In genomic region chr11:69385832-69386415, GRCh38 we compare ENCODE assay signal across 19 cellular contexts.
A peak's percentile ranks its signal among the peaks of the same experiment; 100 is the strongest.
DNase-seq lines count a peak whose midpoint lies in the region; ATAC-seq and TF ChIP-seq lines count a peak whose summit lies in the region.
"Had no signal": no experiment of that assay in that cellular context is flagged by ENCODE, and none has a peak within 500 bp of the region (broad histone marks: within the 10 kb centered on the region; RNA-seq: fewer than 3 reads in every experiment).

No MANE protein-coding gene starts in this region.

- no peak for TF ChIP-seq POLR2A in suprapubic skin (IDR thresholded peaks at IDR 0.05)

- no peaks in the 10 kb centered on the region for H3K79me2 ChIP-seq in osteoblast (ENCODE audit: insufficient read depth, low read length)

- H3K36me3 ChIP-seq in endodermal cell (ENCODE audit: control insufficient read depth, insufficient read depth, low read length), result no peaks in the 10 kb centered on the region
- no peaks in the 10 kb centered on the region for H3K36me3 ChIP-seq in suprapubic skin
- no peaks in the 10 kb centered on the region for H3K36me3 ChIP-seq in osteoblast (ENCODE audit: insufficient read depth, low read length)

- no peak overlapping the region for H3K4me2 ChIP-seq in osteoblast (ENCODE audit: insufficient read depth, low read length)
- H3K4me2 ChIP-seq: GM23338 had no signal

- H3K9me3 ChIP-seq in endodermal cell (ENCODE audit: control insufficient read depth, low read length) (peaks cover 21% of the 10 kb centered on the region), suprapubic skin (peaks cover 5% of the 10 kb centered on the region), osteoblast (ENCODE audit: low read depth, low read length) (peaks cover 4% of the 10 kb centered on the region)

- no peaks in the 10 kb centered on the region for H4K20me1 ChIP-seq in osteoblast (ENCODE audit: insufficient read depth, low read length)

- no peaks in the 10 kb centered on the region for H3K27me3 ChIP-seq in endodermal cell (ENCODE audit: control insufficient read depth, insufficient read depth, low read length, poor library complexity, severe bottlenecking)
- no peaks in the 10 kb centered on the region for H3K27me3 ChIP-seq in suprapubic skin
- no peaks in the 10 kb centered on the region for H3K27me3 ChIP-seq in osteoblast (ENCODE audit: insufficient read depth, low read length)

- no peaks in the 10 kb centered on the region for H3K27me3 Mint-ChIP-seq in activated naive CD4-positive, alpha-beta T cell treated with anti-CD3 and anti-CD28 coated beads, Interleukin-2, amount 10 ng/mL, durations not matched to agents 7 days and 5 days
- no peaks in the 10 kb centered on the region for H3K27me3 Mint-ChIP-seq in endodermal cell (ENCODE audit: insufficient read depth)
- H3K27me3 Mint-ChIP-seq in activated T-helper 2 cell treated with anti-CD3 and anti-CD28 coated beads, Interferon-gamma antibody, Interleukin-2, Interleukin-4, amounts not matched to agents 10 μg/mL and 5 μg/mL and 100 μg/mL, durations not matched to agents 14 hours and 24 hours and 36 hours (ENCODE audit: low read depth), result no peaks in the 10 kb centered on the region

- no peak for TF ChIP-seq EP300 in suprapubic skin (IDR thresholded peaks at IDR 0.05)

- 90 to 96% methylated on average over 13 to 14 of the region's 14 CpGs for WGBS in endodermal cell (ENCODE audit: insufficient coverage in 1 of 2, insufficient read length in 1 of 2), 2 experiments
- WGBS in suprapubic skin, result 90% methylated on average over 8 of the region's 14 CpGs

- no peaks in the 10 kb centered on the region for H3K36me3 Mint-ChIP-seq in activated naive CD4-positive, alpha-beta T cell treated with anti-CD3 and anti-CD28 coated beads, Interleukin-2, amount 10 ng/mL, durations not matched to agents 7 days and 5 days
- H3K36me3 Mint-ChIP-seq in endodermal cell (ENCODE audit: low read depth), result peaks cover 3% of the 10 kb centered on the region
- no peaks in the 10 kb centered on the region for H3K36me3 Mint-ChIP-seq in activated T-helper 2 cell treated with anti-CD3 and anti-CD28 coated beads, Interferon-gamma antibody, Interleukin-2, Interleukin-4, amounts not matched to agents 10 μg/mL and 5 μg/mL and 100 μg/mL, durations not matched to agents 14 hours and 24 hours and 36 hours (ENCODE audit: low read depth)
- H3K36me3 Mint-ChIP-seq: CD14-positive monocyte had no signal

- no peak overlapping the region for H3K27ac ChIP-seq in endodermal cell (ENCODE audit: low read depth, low read length)
- no peak overlapping the region for H3K27ac ChIP-seq in suprapubic skin
- H3K27ac ChIP-seq in osteoblast (ENCODE audit: low read depth, low read length), result no peak overlapping the region
- H3K27ac ChIP-seq: RWPE1 had no signal

- H3K4me3 Mint-ChIP-seq in activated naive CD4-positive, alpha-beta T cell treated with anti-CD3 and anti-CD28 coated beads, Interleukin-2, amount 10 ng/mL, durations not matched to agents 7 days and 5 days, result no peak overlapping the region
- H3K4me3 Mint-ChIP-seq in endodermal cell, result no peak overlapping the region
- H3K4me3 Mint-ChIP-seq in activated T-helper 2 cell treated with anti-CD3 and anti-CD28 coated beads, Interferon-gamma antibody, Interleukin-2, Interleukin-4, amounts not matched to agents 10 μg/mL and 5 μg/mL and 100 μg/mL, durations not matched to agents 14 hours and 24 hours and 36 hours (ENCODE audit: low read depth), result no peak overlapping the region
- H3K4me3 Mint-ChIP-seq: CD14-positive monocyte, GM23338, HFFc6 had no signal

- no peak for ATAC-seq in HG03571 (IDR thresholded peaks at IDR 0.05; ENCODE audit: unreplicated experiment)
- ATAC-seq: GM23338, PC-3 had no signal

- peak; percentile 8 for DNase-seq in activated naive CD4-positive, alpha-beta T cell treated with anti-CD3 and anti-CD28 coated beads, Interleukin-2, amount 10 ng/mL, durations not matched to agents 7 days and 5 days
- no peak for DNase-seq in activated naive CD4-positive, alpha-beta T cell treated with Interleukin-2 at 50 U/mL for 16 hours
- peak; percentile 24 for DNase-seq in endodermal cell
- peak; percentile 47 for DNase-seq in mesenteric fat pad (ENCODE audit: low spot score)
- peak; percentile 39 to 56 for DNase-seq in suprapubic skin (ENCODE audit: low spot score in 2 of 2)
- DNase-seq in osteoblast (ENCODE audit: insufficient read length, low spot score, missing footprints), result no peak
- no peak for DNase-seq in activated T-helper 2 cell treated with anti-CD3 and anti-CD28 coated beads, Interferon-gamma antibody, Interleukin-2, Interleukin-4, amounts not matched to agents 10 μg/mL and 5 μg/mL and 100 μg/mL, durations not matched to agents 14 hours and 24 hours and 36 hours (ENCODE audit: low spot score)
- DNase-seq: ACHN, AML-193, HFFc6, NCI-H1048, NCI-H1436 treated with DMSO at 0.1 percent for 48 hours, NCI-H510A treated with DMSO at 0.1 percent for 48 hours, NCI-H82, PC-3 had no signal

- H3K9me3 Mint-ChIP-seq in activated naive CD4-positive, alpha-beta T cell treated with anti-CD3 and anti-CD28 coated beads, Interleukin-2, amount 10 ng/mL, durations not matched to agents 7 days and 5 days, result peaks cover 27% of the 10 kb centered on the region
- H3K9me3 Mint-ChIP-seq in endodermal cell, result peaks cover 30% of the 10 kb centered on the region
- peaks cover 21% of the 10 kb centered on the region for H3K9me3 Mint-ChIP-seq in activated T-helper 2 cell treated with anti-CD3 and anti-CD28 coated beads, Interferon-gamma antibody, Interleukin-2, Interleukin-4, amounts not matched to agents 10 μg/mL and 5 μg/mL and 100 μg/mL, durations not matched to agents 14 hours and 24 hours and 36 hours

- H2AFZ ChIP-seq in osteoblast (ENCODE audit: low read length), result no peak overlapping the region
- H2AFZ ChIP-seq: GM23338 had no signal

- peaks cover 3% of the 10 kb centered on the region for H3K4me1 ChIP-seq in endodermal cell (ENCODE audit: control insufficient read depth, insufficient read depth, low read length)
- peaks cover 6% of the 10 kb centered on the region for H3K4me1 ChIP-seq in suprapubic skin
- H3K4me1 ChIP-seq in osteoblast (ENCODE audit: insufficient read depth, low read length), result no peaks in the 10 kb centered on the region

- H3K27ac Mint-ChIP-seq in activated naive CD4-positive, alpha-beta T cell treated with anti-CD3 and anti-CD28 coated beads, Interleukin-2, amount 10 ng/mL, durations not matched to agents 7 days and 5 days, result no peak overlapping the region
- H3K27ac Mint-ChIP-seq in endodermal cell, result no peak overlapping the region
- no peak overlapping the region for H3K27ac Mint-ChIP-seq in activated T-helper 2 cell treated with anti-CD3 and anti-CD28 coated beads, Interferon-gamma antibody, Interleukin-2, Interleukin-4, amounts not matched to agents 10 μg/mL and 5 μg/mL and 100 μg/mL, durations not matched to agents 14 hours and 24 hours and 36 hours
- H3K27ac Mint-ChIP-seq: CD14-positive monocyte, GM23338, HFFc6 had no signal

- intact Hi-C loops in activated T-helper 2 cell treated with anti-CD3 and anti-CD28 coated beads, Interferon-gamma antibody, Interleukin-2, Interleukin-4, amounts not matched to agents 10 μg/mL and 5 μg/mL and 100 μg/mL, durations not matched to agents 14 hours and 24 hours and 36 hours (cut with micrococcal nuclease), result no loop called here

- H3K4me3 ChIP-seq in endodermal cell (ENCODE audit: low read length), result no peak overlapping the region
- no peak overlapping the region for H3K4me3 ChIP-seq in suprapubic skin
- no peak overlapping the region for H3K4me3 ChIP-seq in osteoblast (ENCODE audit: insufficient read depth, low read length)
- H3K4me3 ChIP-seq: GM23338 had no signal

- H3K4me1 Mint-ChIP-seq in activated naive CD4-positive, alpha-beta T cell treated with anti-CD3 and anti-CD28 coated beads, Interleukin-2, amount 10 ng/mL, durations not matched to agents 7 days and 5 days, result no peaks in the 10 kb centered on the region
- H3K4me1 Mint-ChIP-seq in endodermal cell, result no peaks in the 10 kb centered on the region
- no peaks in the 10 kb centered on the region for H3K4me1 Mint-ChIP-seq in activated T-helper 2 cell treated with anti-CD3 and anti-CD28 coated beads, Interferon-gamma antibody, Interleukin-2, Interleukin-4, amounts not matched to agents 10 μg/mL and 5 μg/mL and 100 μg/mL, durations not matched to agents 14 hours and 24 hours and 36 hours (ENCODE audit: low read depth)
- H3K4me1 Mint-ChIP-seq: GM23338 had no signal

- CTCF ChIA-PET in activated naive CD4-positive, alpha-beta T cell treated with anti-CD3 and anti-CD28 coated beads, Interleukin-2, amount 10 ng/mL, durations not matched to agents 7 days and 5 days (lab: Charles Lee), result no interaction called here

- H3K9ac ChIP-seq in endodermal cell (ENCODE audit: extremely low read depth, low read length, poor library complexity, severe bottlenecking), result no peak overlapping the region

- TF ChIP-seq CTCF in endodermal cell (conservative IDR thresholded peaks at IDR 0.05) (no peak), suprapubic skin (IDR thresholded peaks at IDR 0.05) (no peak), osteoblast (IDR thresholded peaks at IDR 0.05; ENCODE audit: extremely low read depth, low read depth, low read length) (no peak)

Comparison
In these comparisons a context has a peak if more than half of its experiments do, and no peak if none do; other contexts are left out.
1. DNase-seq: peak in activated naive CD4-positive, alpha-beta T cell treated with anti-CD3 and anti-CD28 coated beads, Interleukin-2, amount 10 ng/mL, durations not matched to agents 7 days and 5 days (single experiment), endodermal cell (single experiment), mesenteric fat pad (single experiment) and suprapubic skin (2 of 2); none in activated naive CD4-positive, alpha-beta T cell treated with Interleukin-2 at 50 U/mL for 16 hours (single experiment), osteoblast (single experiment) and activated T-helper 2 cell treated with anti-CD3 and anti-CD28 coated beads, Interferon-gamma antibody, Interleukin-2, Interleukin-4, amounts not matched to agents 10 μg/mL and 5 μg/mL and 100 μg/mL, durations not matched to agents 14 hours and 24 hours and 36 hours (single experiment).